ENCODE assay signal across 9 cellular contexts in genomic region chr4:139299536-139299935, GRCh38. TPM values are rescaled to one million over a fixed set of nuclear protein-coding genes. Genes with fewer than 3 reads are reported as not detected.
DNase-seq lines count a peak whose midpoint lies in the region; ATAC-seq and TF ChIP-seq lines count a peak whose summit lies in the region.
"Had no signal": no experiment of that assay in that cellular context is flagged by ENCODE, and none has a peak within 500 bp of the region (broad histone marks: within the 10 kb centered on the region; RNA-seq: fewer than 3 reads in every experiment).

No MANE protein-coding gene starts in this region.

- TF ChIP-seq CTCF in GM23338 (conservative IDR thresholded peaks at IDR 0.05; ENCODE audit: low read depth in 2 of 2), result no peak

- H3K27me3 Mint-ChIP-seq in GM23338 (ENCODE audit: insufficient read depth, low read depth, poor library complexity), result peaks cover 18% of the 10 kb centered on the region
- H3K27me3 Mint-ChIP-seq in activated T-helper 1 cell treated with anti-CD3 and anti-CD28 coated beads, Interleukin-12 subunit alpha, Interleukin-12 subunit beta, Interleukin-2, Interleukin-4 antibody, amounts not matched to agents 30 ng/mL and 10 ng/mL and 1 ng/mL, durations not matched to agents 14 hours and 24 hours and 36 hours (ENCODE audit: insufficient read depth), result no peaks in the 10 kb centered on the region

- DNase-seq in A172 (ENCODE audit: low spot score) (peak; percentile 25), GM23338 (ENCODE audit: low spot score) (no peak), iris pigment epithelial cell (ENCODE audit: low read depth) (peak; percentile 20), trophoblast cell (no peak), LoVo (ENCODE audit: low spot score) (no peak), NCI-H2171 treated with DMSO at 0.1 percent for 48 hours (lab: John Stamatoyannopoulos, UW) (no peak)
- no peak for DNase-seq in activated T-helper 1 cell treated with anti-CD3 and anti-CD28 coated beads, Interleukin-12 subunit alpha, Interleukin-12 subunit beta, Interleukin-2, Interleukin-4 antibody, amounts not matched to agents 30 ng/mL and 10 ng/mL and 1 ng/mL, durations not matched to agents 14 hours and 24 hours and 36 hours (ENCODE audit: low spot score)
- DNase-seq: mesendoderm had no signal

- no peak overlapping the region for H4K91ac ChIP-seq in trophoblast cell (ENCODE audit: low read depth, low read length)

- H3K36me3 ChIP-seq in GM23338 (ENCODE audit: insufficient read depth) (no peaks in the 10 kb centered on the region), trophoblast cell (ENCODE audit: control insufficient read depth in 1 of 2, insufficient read depth in 2 of 2, low read length in 2 of 2) (no peaks in the 10 kb centered on the region)

- peaks cover 23% of the 10 kb centered on the region; the same call in 2 of the 3 replicates for H3K4me1 Mint-ChIP-seq in GM23338
- peaks cover 67% of the 10 kb centered on the region for H3K4me1 Mint-ChIP-seq in activated T-helper 1 cell treated with anti-CD3 and anti-CD28 coated beads, Interleukin-12 subunit alpha, Interleukin-12 subunit beta, Interleukin-2, Interleukin-4 antibody, amounts not matched to agents 30 ng/mL and 10 ng/mL and 1 ng/mL, durations not matched to agents 14 hours and 24 hours and 36 hours (ENCODE audit: low read depth)

- H3K4me3 Mint-ChIP-seq in GM23338, result peak overlapping the region; percentile 99
- H3K4me3 Mint-ChIP-seq in activated T-helper 1 cell treated with anti-CD3 and anti-CD28 coated beads, Interleukin-12 subunit alpha, Interleukin-12 subunit beta, Interleukin-2, Interleukin-4 antibody, amounts not matched to agents 30 ng/mL and 10 ng/mL and 1 ng/mL, durations not matched to agents 14 hours and 24 hours and 36 hours, result peak overlapping the region; percentile 95

- H3K27me3 ChIP-seq in GM23338 (ENCODE audit: insufficient read depth) (no peaks in the 10 kb centered on the region), trophoblast cell (ENCODE audit: insufficient read depth, low read length) (no peaks in the 10 kb centered on the region)

- H4K20me1 ChIP-seq in GM23338 (replicated peaks; ENCODE audit: insufficient read depth), result peaks cover 17% of the 10 kb centered on the region

- H3K9me2 ChIP-seq in GM23338 (ENCODE audit: insufficient read depth), result no peaks in the 10 kb centered on the region

- no peak overlapping the region for H3K23ac ChIP-seq in trophoblast cell (ENCODE audit: low read length)

- WGBS in trophoblast cell (ENCODE audit: extremely low coverage, insufficient coverage, insufficient read length), result no CpG with 5 or more reads among the region's 1 CpG

- H2BK5ac ChIP-seq in trophoblast cell (ENCODE audit: low read depth, low read length, poor library complexity), result no peak overlapping the region

- H3K9ac ChIP-seq in trophoblast cell (ENCODE audit: low read length), result no peak overlapping the region

- no peaks in the 10 kb centered on the region; the same call in 2 of the 3 replicates for H3K9me3 Mint-ChIP-seq in GM23338
- no peaks in the 10 kb centered on the region for H3K9me3 Mint-ChIP-seq in activated T-helper 1 cell treated with anti-CD3 and anti-CD28 coated beads, Interleukin-12 subunit alpha, Interleukin-12 subunit beta, Interleukin-2, Interleukin-4 antibody, amounts not matched to agents 30 ng/mL and 10 ng/mL and 1 ng/mL, durations not matched to agents 14 hours and 24 hours and 36 hours

- H2AFZ ChIP-seq in GM23338 (no peak overlapping the region), trophoblast cell (ENCODE audit: insufficient read depth, low read length, poor library complexity) (no peak overlapping the region)

- H3K79me2 ChIP-seq in GM23338 (replicated peaks; ENCODE audit: insufficient read depth), result peaks cover 47% of the 10 kb centered on the region
- H3K79me2 ChIP-seq in trophoblast cell (ENCODE audit: control insufficient read depth, insufficient read depth, low read length, poor library complexity), result peaks cover 20% of the 10 kb centered on the region

- H2AK5ac ChIP-seq in trophoblast cell (ENCODE audit: low read length), result no peak overlapping the region

- H3K27ac Mint-ChIP-seq in GM23338, result no peak overlapping the region
- peak overlapping the region; percentile 97 for H3K27ac Mint-ChIP-seq in activated T-helper 1 cell treated with anti-CD3 and anti-CD28 coated beads, Interleukin-12 subunit alpha, Interleukin-12 subunit beta, Interleukin-2, Interleukin-4 antibody, amounts not matched to agents 30 ng/mL and 10 ng/mL and 1 ng/mL, durations not matched to agents 14 hours and 24 hours and 36 hours

- H3K79me1 ChIP-seq in trophoblast cell (ENCODE audit: low read length), result peaks cover 20% of the 10 kb centered on the region

- ATAC-seq in GM23338, result no peak
- ATAC-seq in GM19467 (IDR thresholded peaks at IDR 0.05; ENCODE audit: unreplicated experiment), result no peak

- H3K9me3 ChIP-seq in trophoblast cell (ENCODE audit: insufficient read depth, low read depth, low read length), result no peaks in the 10 kb centered on the region

- H3K36me3 Mint-ChIP-seq in GM23338 (ENCODE audit: low read depth), result peaks cover 26% of the 10 kb centered on the region
- peaks cover 18% of the 10 kb centered on the region for H3K36me3 Mint-ChIP-seq in activated T-helper 1 cell treated with anti-CD3 and anti-CD28 coated beads, Interleukin-12 subunit alpha, Interleukin-12 subunit beta, Interleukin-2, Interleukin-4 antibody, amounts not matched to agents 30 ng/mL and 10 ng/mL and 1 ng/mL, durations not matched to agents 14 hours and 24 hours and 36 hours (ENCODE audit: low read depth)

- H3K14ac ChIP-seq in trophoblast cell (ENCODE audit: low read length), result no peak overlapping the region

- H3K4me2 ChIP-seq in GM23338 (peak overlapping the region; percentile 86), trophoblast cell (ENCODE audit: low read length) (no peak overlapping the region)

- H3K4me1 ChIP-seq in GM23338 (ENCODE audit: insufficient read depth), result peaks cover 26% of the 10 kb centered on the region; the same call in 1 of the 2 replicates
- peaks cover 0 to 2% of the 10 kb centered on the region in 2 experiments for H3K4me1 ChIP-seq in trophoblast cell (ENCODE audit: control insufficient read depth in 1 of 2, insufficient read depth in 2 of 2, low read length in 2 of 2)

- no peak overlapping the region for H2BK12ac ChIP-seq in trophoblast cell (ENCODE audit: low read length)

- H4K8ac ChIP-seq in trophoblast cell (ENCODE audit: low read depth, low read length), result no peak overlapping the region

- intact Hi-C loops in activated T-helper 1 cell treated with anti-CD3 and anti-CD28 coated beads, Interleukin-12 subunit alpha, Interleukin-12 subunit beta, Interleukin-2, Interleukin-4 antibody, amounts not matched to agents 30 ng/mL and 10 ng/mL and 1 ng/mL, durations not matched to agents 14 hours and 24 hours and 36 hours (cut with micrococcal nuclease), result loop anchor here (10.0 kb wide), 1 partner anchor 1075 kb away; the partner anchor contains the start of gene SCOC

- H3K27ac ChIP-seq in GM23338 (ENCODE audit: low read depth) (no peak overlapping the region), trophoblast cell (ENCODE audit: low read depth, low read length) (no peak overlapping the region)

- H3K4me3 ChIP-seq in GM23338 (peak overlapping the region; percentile 83), trophoblast cell (ENCODE audit: low read depth, low read length) (no peak overlapping the region)

- no peak overlapping the region for H3K4ac ChIP-seq in trophoblast cell (ENCODE audit: low read depth, low read length)

- H4K12ac ChIP-seq in trophoblast cell (ENCODE audit: low read depth, low read length), result no peak overlapping the region

- no peak overlapping the region for H3K18ac ChIP-seq in trophoblast cell (ENCODE audit: low read length)

- H3F3A ChIP-seq in GM23338 (replicated peaks; ENCODE audit: low read depth), result no peaks in the 10 kb centered on the region; the same call in 1 of the 2 replicates

- no peak overlapping the region for H2BK120ac ChIP-seq in trophoblast cell (ENCODE audit: insufficient read depth, low read length, poor library complexity)

TF ChIP-seq in GM23338, 12 proteins besides CTCF, POLR2A, EP300 and RAD21 (continues in another document):
- TF ChIP-seq EZH2phosphoT487 (IDR thresholded peaks at IDR 0.05; ENCODE audit: unreplicated experiment), result no peak
- TF ChIP-seq POLR2AphosphoS5 (IDR thresholded peaks at IDR 0.05; ENCODE audit: low read depth), result no peak
- no peak for TF ChIP-seq CREB1 (CRISPR knock-in tag; IDR thresholded peaks at IDR 0.05; ENCODE audit: low read depth)

RNA-seq across cellular contexts. Expression of gene NAA15, which starts 1.8 kb away (rescaled TPM):
- total RNA-seq in A172 (2014; rRNA removed; shearing (Covaris generic)), result 56.6 and 57.2 TPM in 2 replicates
- 95.0 and 101 TPM in 2 replicates for total RNA-seq in GM23338 (2014; rRNA removed; shearing (Covaris generic))
- polyA plus RNA-seq in GM23338 (2016; fragmentation: Nextera tagmentation; extraction: Ambion mirVana), result 48.2 and 80.1 TPM in 2 replicates
- total RNA-seq in activated T-helper 1 cell treated with anti-CD3 and anti-CD28 coated beads, Interleukin-12 subunit alpha, Interleukin-12 subunit beta, Interleukin-2, Interleukin-4 antibody, amounts not matched to agents 30 ng/mL and 10 ng/mL and 1 ng/mL, durations not matched to agents 14 hours and 24 hours and 36 hours, result 104 and 110 TPM in 2 replicates
- 22.1 and 23.3 TPM in 2 replicates for polyA plus RNA-seq in trophoblast cell (2013)

RNA-seq across cellular contexts. Expression of gene NDUFC1, which starts 2.7 kb away (rescaled TPM):
- total RNA-seq in A172 (2014; rRNA removed; shearing (Covaris generic)), result 66.0 and 102 TPM in 2 replicates
- 31.8 and 44.4 TPM in 2 replicates for total RNA-seq in GM23338 (2014; rRNA removed; shearing (Covaris generic))
- 367 and 418 TPM in 2 replicates for polyA plus RNA-seq in GM23338 (2016; fragmentation: Nextera tagmentation; extraction: Ambion mirVana)
- total RNA-seq in activated T-helper 1 cell treated with anti-CD3 and anti-CD28 coated beads, Interleukin-12 subunit alpha, Interleukin-12 subunit beta, Interleukin-2, Interleukin-4 antibody, amounts not matched to agents 30 ng/mL and 10 ng/mL and 1 ng/mL, durations not matched to agents 14 hours and 24 hours and 36 hours, result 53.1 and 54.5 TPM in 2 replicates
- polyA plus RNA-seq in trophoblast cell (2013), result 108 and 115 TPM in 2 replicates

RNA-seq across cellular contexts. Expression of gene MGARP, which starts 19.5 kb away (rescaled TPM):
- 0.89 and 1.2 TPM in 2 replicates for total RNA-seq in A172 (2014; rRNA removed; shearing (Covaris generic))
- 2.4 and 2.8 TPM in 2 replicates for total RNA-seq in GM23338 (2014; rRNA removed; shearing (Covaris generic))
- 4.1 and 4.7 TPM in 2 replicates for polyA plus RNA-seq in GM23338 (2016; fragmentation: Nextera tagmentation; extraction: Ambion mirVana)
- total RNA-seq in activated T-helper 1 cell treated with anti-CD3 and anti-CD28 coated beads, Interleukin-12 subunit alpha, Interleukin-12 subunit beta, Interleukin-2, Interleukin-4 antibody, amounts not matched to agents 30 ng/mL and 10 ng/mL and 1 ng/mL, durations not matched to agents 14 hours and 24 hours and 36 hours, result 0.15 TPM in 1 of 2 replicates, not detected in the other
- 0.06 and 0.14 TPM in 2 replicates for polyA plus RNA-seq in trophoblast cell (2013)

Comparison
In these comparisons a context has a peak if more than half of its experiments do, and no peak if none do; other contexts are left out.
1. DNase-seq: peak in A172 (single experiment) and iris pigment epithelial cell (single experiment); none in GM23338 (single experiment), activated T-helper 1 cell treated with anti-CD3 and anti-CD28 coated beads, Interleukin-12 subunit alpha, Interleukin-12 subunit beta, Interleukin-2, Interleukin-4 antibody, amounts not matched to agents 30 ng/mL and 10 ng/mL and 1 ng/mL, durations not matched to agents 14 hours and 24 hours and 36 hours (single experiment), trophoblast cell (0 of 2), LoVo (single experiment) and NCI-H2171 treated with DMSO at 0.1 percent for 48 hours (single experiment).